In genomic region chr15:67660446-67660845, GRCh38 we compare ENCODE assay signal across 22 cellular contexts.
DNase-seq lines count a peak whose midpoint lies in the region; ATAC-seq and TF ChIP-seq lines count a peak whose summit lies in the region.
"Had no signal": no experiment of that assay in that cellular context is flagged by ENCODE, and none has a peak within 500 bp of the region (broad histone marks: within the 10 kb centered on the region; RNA-seq: fewer than 3 reads in every experiment).

No MANE protein-coding gene starts in this region.

- peaks cover 36% of the 10 kb centered on the region for H3K4me1 ChIP-seq in Karpas-422 (ENCODE audit: low read length)
- no peaks in the 10 kb centered on the region for H3K4me1 ChIP-seq in aorta (ENCODE audit: control insufficient read depth in 1 of 2, insufficient read depth in 2 of 2, low read length in 2 of 2)
- no peaks in the 10 kb centered on the region for H3K4me1 ChIP-seq in adrenal gland (replicated peaks in 1 of 2)
- H3K4me1 ChIP-seq: BE2C had no signal

- H3K27me3 ChIP-seq in Karpas-422 (ENCODE audit: low read length) (no peaks in the 10 kb centered on the region), neural cell (ENCODE audit: insufficient read depth, low read depth, low read length) (no peaks in the 10 kb centered on the region), aorta (ENCODE audit: control insufficient read depth in 1 of 2, insufficient read depth in 2 of 2, low read length in 1 of 2) (no peaks in the 10 kb centered on the region), adrenal gland (no peaks in the 10 kb centered on the region)
- H3K27me3 ChIP-seq: BE2C, BLaER1 had no signal

- TF ChIP-seq EP300 in neural cell (conservative IDR thresholded peaks at IDR 0.05; ENCODE audit: poor library complexity, severe bottlenecking): no peak

- TF ChIP-seq RAD21 in neural cell (conservative IDR thresholded peaks at IDR 0.05): no peak

- H3K79me2 ChIP-seq in Karpas-422 (ENCODE audit: low read length): no peaks in the 10 kb centered on the region
- no peaks in the 10 kb centered on the region for H3K79me2 ChIP-seq in neural cell (replicated peaks; ENCODE audit: insufficient read depth, low read length)

- no peak overlapping the region for H3K4me2 ChIP-seq in Karpas-422 (ENCODE audit: low read depth, low read length, poor library complexity, severe bottlenecking)
- H3K4me2 ChIP-seq in neural cell (ENCODE audit: low read length): no peak overlapping the region

- no peak for DNase-seq in Karpas-422
- DNase-seq in left colon: no peak
- DNase-seq in aorta: no peak
- DNase-seq in SKM-1 treated with dmso at 0.1 percent for 144 hours (lab: John Stamatoyannopoulos, UW; ENCODE audit: unreplicated experiment): no peak
- no peak for DNase-seq in adrenal gland
- DNase-seq: 8988T; ACHN; BE2C; C1 segment of cervical spinal cord; CD4-positive, alpha-beta memory T cell; CD4-positive, CD25-positive, alpha-beta regulatory T cell; CD8-positive, alpha-beta memory T cell; COR-L47; DMS 273 treated with DMSO at 0.1 percent for 48 hours; DMS153; DMS79; DND-41; EL; GDM1 had no signal

- H3K36me3 ChIP-seq in Karpas-422 (ENCODE audit: insufficient read depth, low read length) (peaks cover 16% of the 10 kb centered on the region), neural cell (ENCODE audit: insufficient read depth, low read length) (no peaks in the 10 kb centered on the region), aorta (ENCODE audit: control insufficient read depth in 1 of 2, insufficient read depth in 2 of 2, low read length in 1 of 2) (peaks cover 0 to 2% of the 10 kb centered on the region in 2 donors), adrenal gland (replicated peaks in 1 of 2) (no peaks in the 10 kb centered on the region)
- H3K36me3 ChIP-seq: BE2C had no signal

- H3K9me2 ChIP-seq in Karpas-422 (replicated peaks; ENCODE audit: insufficient read depth, low read length): no peaks in the 10 kb centered on the region
- H3K9me2 ChIP-seq in neural cell (ENCODE audit: insufficient read depth, low read length): no peaks in the 10 kb centered on the region

- H2AFZ ChIP-seq in Karpas-422 (ENCODE audit: low read length): no peak overlapping the region
- no peak overlapping the region for H2AFZ ChIP-seq in neural cell (ENCODE audit: low read depth, low read length)

- peak overlapping the region; percentile 80 for H3K27ac ChIP-seq in Karpas-422 (ENCODE audit: low read length)
- H3K27ac ChIP-seq in neural cell (ENCODE audit: low read length): no peak overlapping the region
- no peak overlapping the region for H3K27ac ChIP-seq in aorta (ENCODE audit: low read depth in 1 of 2, low read length in 2 of 2)
- no peak overlapping the region for H3K27ac ChIP-seq in adrenal gland
- H3K27ac ChIP-seq: BLaER1 had no signal

- H3K9ac ChIP-seq in Karpas-422 (ENCODE audit: low read length) (no peak overlapping the region), neural cell (ENCODE audit: low read length) (no peak overlapping the region)
- H3K9ac ChIP-seq: BLaER1 had no signal

- no peak for TF ChIP-seq POLR2A in adrenal gland (IDR thresholded peaks at IDR 0.05)

- intact Hi-C loops in left colon (cut with DNase I, micrococcal nuclease) (no loop called here), aorta (cut with DNase I) (no loop called here), adrenal gland (cut with DNase I) (no loop called here)

- H3K4me3 ChIP-seq in Karpas-422 (ENCODE audit: low read length) (no peak overlapping the region), neural cell (ENCODE audit: low read length) (peak overlapping the region; percentile 44), aorta (ENCODE audit: low read length in 2 of 2) (no peak overlapping the region), adrenal gland (no peak overlapping the region)
- H3K4me3 ChIP-seq: BLaER1, GM12878 had no signal

- H3F3A ChIP-seq in neural cell (ENCODE audit: insufficient read depth, low read length, poor library complexity, severe bottlenecking): no peaks in the 10 kb centered on the region

- TF ChIP-seq CTCF in neural cell (IDR thresholded peaks at IDR 0.05; ENCODE audit: poor library complexity, severe bottlenecking) (no peak), adrenal gland (IDR thresholded peaks at IDR 0.05) (no peak)

- H4K20me1 ChIP-seq in Karpas-422 (ENCODE audit: insufficient read depth, low read depth, low read length) (no peaks in the 10 kb centered on the region), neural cell (ENCODE audit: insufficient read depth) (no peaks in the 10 kb centered on the region)
- H4K20me1 ChIP-seq: BLaER1 had no signal

- ATAC-seq in left colon: peak; percentile 93
- no peak for ATAC-seq in aorta (ENCODE audit: low FRiP score)
- ATAC-seq: GM12878 had no signal

- H3K9me3 ChIP-seq in Karpas-422 (ENCODE audit: low read length): peaks cover 5% of the 10 kb centered on the region; the same call in 1 of the 2 replicates
- H3K9me3 ChIP-seq in neural cell (ENCODE audit: low read length): no peaks in the 10 kb centered on the region
- H3K9me3 ChIP-seq in aorta (ENCODE audit: control insufficient read depth, low read length): no peaks in the 10 kb centered on the region
- H3K9me3 ChIP-seq in adrenal gland (replicated peaks in 1 of 3): no peaks in the 10 kb centered on the region
- H3K9me3 ChIP-seq: BE2C had no signal

TF ChIP-seq in neural cell, 6 proteins besides CTCF, POLR2A, EP300 and RAD21:
- TF ChIP-seq SMC3 (conservative IDR thresholded peaks at IDR 0.05; ENCODE audit: poor library complexity) (no peak), REST (IDR thresholded peaks at IDR 0.05; ENCODE audit: borderline replicate concordance) (no peak), EZH2 (IDR thresholded peaks at IDR 0.05; ENCODE audit: borderline replicate concordance, insufficient read depth, low read length, poor library complexity, severe bottlenecking) (no peak), TAF1 (IDR thresholded peaks at IDR 0.05; ENCODE audit: low read depth) (no peak), MXI1 (conservative IDR thresholded peaks at IDR 0.05; ENCODE audit: poor library complexity, severe bottlenecking) (no peak), POLR2AphosphoS5 (IDR thresholded peaks at IDR 0.05) (no peak)
TF ChIP-seq in neural cell: peak in this region for 0.
